ENCODE assay signal across 14 cellular contexts in the genomic region with DNA sequence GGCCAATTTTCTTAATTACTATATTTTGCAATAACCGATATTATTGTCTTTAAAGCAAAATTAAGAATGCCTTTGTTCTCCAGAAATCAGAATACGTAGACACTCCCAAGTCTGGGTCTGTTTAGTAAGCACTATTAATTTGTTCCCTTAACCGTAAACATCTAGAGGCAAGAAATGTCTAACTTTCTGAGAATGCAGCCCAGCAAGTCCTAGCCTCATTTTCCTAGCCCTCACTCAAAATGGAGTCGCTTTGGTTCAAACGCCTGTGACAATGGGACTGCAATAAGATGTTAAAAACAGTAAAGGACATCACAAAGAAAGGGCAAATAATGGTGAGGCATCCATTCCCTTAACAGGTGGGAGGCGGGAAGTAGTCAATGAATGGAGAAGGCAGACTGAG.
DNase-seq lines count a peak whose midpoint lies in the region; ATAC-seq and TF ChIP-seq lines count a peak whose summit lies in the region.
"Had no signal": no experiment of that assay in that cellular context is flagged by ENCODE, and none has a peak within 500 bp of the region (broad histone marks: within the 10 kb centered on the region; RNA-seq: fewer than 3 reads in every experiment).

No MANE protein-coding gene starts in this region.

- no TSS peak for BruUV-seq in PC-3 (replicated peaks; lab: Mats Ljungman, UMichigan)

- ATAC-seq in PC-3: no peak

- no peak overlapping the region for H2BK15ac ChIP-seq in H9 (ENCODE audit: low read depth, low read length)

- H3K4me1 Mint-ChIP-seq in H9: peaks cover 40 to 52% of the 10 kb centered on the region in 2 experiments
- peaks cover 2% of the 10 kb centered on the region for H3K4me1 Mint-ChIP-seq in neural progenitor cell
- H3K4me1 Mint-ChIP-seq: CD4-positive, alpha-beta memory T cell had no signal

- CTCF ChIA-PET in PC-3 (lab: Charles Lee): no interaction called here

- no peak overlapping the region for H3K18ac ChIP-seq in H9 (ENCODE audit: insufficient read length, low read depth, low read length)

- H3K79me2 ChIP-seq in H9 (ENCODE audit: insufficient read depth, low read length): no peaks in the 10 kb centered on the region
- no peaks in the 10 kb centered on the region for H3K79me2 ChIP-seq in neural progenitor cell (ENCODE audit: low read depth)
- no peaks in the 10 kb centered on the region for H3K79me2 ChIP-seq in PC-3 (ENCODE audit: low read length)

- H3T11ph ChIP-seq in H9 (ENCODE audit: low read length): no peak overlapping the region

- H3K9ac ChIP-seq in H9 (ENCODE audit: extremely low read depth, insufficient read length, low read length) (no peak overlapping the region), HUES64 (ENCODE audit: low read depth, low read length) (no peak overlapping the region), neural progenitor cell (no peak overlapping the region), PC-3 (ENCODE audit: low read length) (no peak overlapping the region)

- H3F3A ChIP-seq in neural progenitor cell (ENCODE audit: low read depth) (peaks cover 10% of the 10 kb centered on the region), PC-3 (ENCODE audit: low read length, unreplicated experiment) (no peaks in the 10 kb centered on the region)

- TF ChIP-seq CTCF in H9 (conservative IDR thresholded peaks at IDR 0.05) (no peak), neural progenitor cell (IDR thresholded peaks at IDR 0.05) (no peak), PC-3 (conservative IDR thresholded peaks at IDR 0.05; ENCODE audit: low read depth, low read length) (no peak)

- no peaks in the 10 kb centered on the region for H3K79me1 ChIP-seq in H9 (ENCODE audit: insufficient read depth, low read depth, low read length, poor library complexity, severe bottlenecking)

- H2BK120ac ChIP-seq in H9 (ENCODE audit: low read depth, low read length, poor library complexity, severe bottlenecking): no peak overlapping the region

- H4K20me1 ChIP-seq in H9 (ENCODE audit: control insufficient read depth, insufficient read depth, insufficient read length): no peaks in the 10 kb centered on the region
- H4K20me1 ChIP-seq in neural progenitor cell (ENCODE audit: low read depth): no peaks in the 10 kb centered on the region
- H4K20me1 ChIP-seq in PC-3 (ENCODE audit: low read length): no peaks in the 10 kb centered on the region

- H4K5ac ChIP-seq in H9 (ENCODE audit: insufficient read length, low read depth, low read length): no peak overlapping the region

- H3K36me3 Mint-ChIP-seq in H9 (ENCODE audit: insufficient read depth in 1 of 3, low read depth in 3 of 3) (peaks cover 12 to 25% (median 16%) of the 10 kb centered on the region in 3 experiments), neural progenitor cell (no peaks in the 10 kb centered on the region)

- H3K9me3 ChIP-seq in H9 (ENCODE audit: control insufficient read depth, low read depth, low read length) (no peaks in the 10 kb centered on the region), HUES64 (ENCODE audit: insufficient read depth, low read depth, low read length) (peaks cover 5% of the 10 kb centered on the region; the same call in 1 of the 2 replicates), neural progenitor cell (ENCODE audit: low read depth) (no peaks in the 10 kb centered on the region), PC-3 (ENCODE audit: low read length) (no peaks in the 10 kb centered on the region), HAP-1 (no peaks in the 10 kb centered on the region; the same call in 1 of the 2 replicates)

- POLR2A ChIA-PET in PC-3 (lab: Charles Lee; ENCODE audit: unreplicated experiment): no interaction called here

- no peak overlapping the region for H3K4me2 ChIP-seq in H9 (ENCODE audit: insufficient read depth, insufficient read length, low read length)
- peak overlapping the region; percentile 2 for H3K4me2 ChIP-seq in neural progenitor cell
- no peak overlapping the region for H3K4me2 ChIP-seq in PC-3 (ENCODE audit: low read length)

- no peak overlapping the region for H2BK20ac ChIP-seq in H9 (ENCODE audit: low read depth, low read length, poor library complexity, severe bottlenecking)

- no peak overlapping the region for H4K91ac ChIP-seq in H9 (ENCODE audit: insufficient read length, low read depth, low read length)

- no peak overlapping the region for H2AK5ac ChIP-seq in H9 (ENCODE audit: insufficient read length, low read length)

- H3K27ac ChIP-seq in H9 (ENCODE audit: insufficient read length, low read depth, low read length) (no peak overlapping the region), HUES64 (ENCODE audit: low read depth, low read length) (peak overlapping the region; percentile 81; the same call in 1 of the 2 replicates), neural progenitor cell (no peak overlapping the region), PC-3 (ENCODE audit: low read length) (no peak overlapping the region)

- H3K23ac ChIP-seq in H9 (ENCODE audit: insufficient read length, low read depth, low read length): no peak overlapping the region

- H3K4me1 ChIP-seq in H9 (ENCODE audit: insufficient read depth, low read length): peaks cover 9% of the 10 kb centered on the region; the same call in 1 of the 2 replicates
- peaks cover 39% of the 10 kb centered on the region for H3K4me1 ChIP-seq in HUES64 (ENCODE audit: insufficient read depth, low read length)
- peaks cover 13% of the 10 kb centered on the region for H3K4me1 ChIP-seq in neural progenitor cell
- no peaks in the 10 kb centered on the region for H3K4me1 ChIP-seq in PC-3 (ENCODE audit: insufficient read depth, low read length)
- peaks cover 23% of the 10 kb centered on the region for H3K4me1 ChIP-seq in HAP-1

- no CpG with 5 or more reads among the region's 6 CpGs for WGBS in H9 (ENCODE audit: extremely low coverage, insufficient read length, low lambda C conversion rate)
- 93% methylated on average over 6 of the region's 6 CpGs for WGBS in HUES64

- H3K27ac Mint-ChIP-seq in H9 (peak overlapping the region in 2 of 3 experiments; percentile 78 to 98; a peak in 4 of 7 replicates), neural progenitor cell (no peak overlapping the region)
- H3K27ac Mint-ChIP-seq: CD4-positive, alpha-beta memory T cell; HFFc6 had no signal

- H3K23me2 ChIP-seq in H9 (ENCODE audit: insufficient read length, low read depth, low read length, poor library complexity, severe bottlenecking): no peaks in the 10 kb centered on the region

- H3K9me3 Mint-ChIP-seq in H9 (peaks cover 17 to 21% of the 10 kb centered on the region in 2 experiments), neural progenitor cell (peaks cover under 1% of the 10 kb centered on the region)

- no peaks in the 10 kb centered on the region for H3K27me3 Mint-ChIP-seq in H9 (ENCODE audit: low read depth)
- H3K27me3 Mint-ChIP-seq in neural progenitor cell (ENCODE audit: insufficient read depth, low read depth): peaks cover 4% of the 10 kb centered on the region
- H3K27me3 Mint-ChIP-seq: CD4-positive, alpha-beta memory T cell had no signal

- H2AFZ ChIP-seq in H9 (ENCODE audit: low read length) (no peak overlapping the region), neural progenitor cell (replicated peaks) (no peak overlapping the region), PC-3 (ENCODE audit: low read length) (no peak overlapping the region)

- no peak overlapping the region for H4K8ac ChIP-seq in H9 (replicated peaks; ENCODE audit: insufficient read length, low read depth, low read length)

- H3K4me3 Mint-ChIP-seq in H9 (no peak overlapping the region; a peak in 1 of 5 replicates), neural progenitor cell (no peak overlapping the region)
- H3K4me3 Mint-ChIP-seq: CD4-positive, alpha-beta memory T cell; HFFc6 had no signal

- no peak overlapping the region for H3K4ac ChIP-seq in H9 (ENCODE audit: low read depth, low read length)

- no peak overlapping the region for H2BK12ac ChIP-seq in H9 (ENCODE audit: insufficient read length, low read depth, low read length)

- in situ Hi-C loops in HAP-1 (cut with MboI; ENCODE audit: low sequenced_read_pairs): no loop called here

- no peak overlapping the region for H3K14ac ChIP-seq in H9 (ENCODE audit: insufficient read depth, low read length)

- intact Hi-C loops in PC-3 (cut with micrococcal nuclease): no loop called here

- no peak for DNase-seq in H9
- DNase-seq in neural progenitor cell (ENCODE audit: low spot score): no peak
- no peak for DNase-seq in activated effector memory CD4-positive, alpha-beta T cell treated with anti-CD3 and anti-CD28 coated beads, Interleukin-2, amount 50 U/mL, for 16 hours
- DNase-seq in PC-3: no peak
- DNase-seq in HAP-1 (ENCODE audit: low spot score in 2 of 2): no peak
- DNase-seq: C1 segment of cervical spinal cord; Calu3; CD4-positive, alpha-beta memory T cell; COR-L47; DMS53; DMS79 treated with DMSO at 0.1 percent for 48 hours; GOT3; HFFc6 had no signal

- H2BK5ac ChIP-seq in H9 (ENCODE audit: insufficient read length, low read length): no peak overlapping the region

- no peak overlapping the region for H3K4me3 ChIP-seq in HUES64 (ENCODE audit: low read length)
- no peak overlapping the region for H3K4me3 ChIP-seq in neural progenitor cell
- no peak overlapping the region for H3K4me3 ChIP-seq in PC-3 (ENCODE audit: low read length)
- H3K4me3 ChIP-seq in HAP-1: no peak overlapping the region

- H3K56ac ChIP-seq in H9 (ENCODE audit: insufficient read length, low read depth, low read length): no peak overlapping the region

- H3K36me3 ChIP-seq in HUES64 (ENCODE audit: insufficient read depth, low read length) (no peaks in the 10 kb centered on the region), neural progenitor cell (no peaks in the 10 kb centered on the region), PC-3 (ENCODE audit: low read depth, low read length) (no peaks in the 10 kb centered on the region), HAP-1 (replicated peaks) (no peaks in the 10 kb centered on the region)

- no peaks in the 10 kb centered on the region; the same call in 1 of the 2 replicates for H3K9me2 ChIP-seq in PC-3 (replicated peaks; ENCODE audit: low read length)

- H3K27me3 ChIP-seq in H9 (ENCODE audit: insufficient read depth, low read length) (no peaks in the 10 kb centered on the region), HUES64 (ENCODE audit: insufficient read depth, low read length) (no peaks in the 10 kb centered on the region), neural progenitor cell (no peaks in the 10 kb centered on the region), PC-3 (ENCODE audit: low read length) (peaks cover 10% of the 10 kb centered on the region; the same call in 1 of the 2 replicates), HAP-1 (ENCODE audit: low read depth) (no peaks in the 10 kb centered on the region)
